In genomic region chr2:25567406-25567805, GRCh38 we compare ENCODE assay signal across 8 cellular contexts.
DNase-seq lines count a peak whose midpoint lies in the region; ATAC-seq and TF ChIP-seq lines count a peak whose summit lies in the region.

No MANE protein-coding gene starts in this region.

- no peaks in the 10 kb centered on the region for H3K9me2 ChIP-seq in Karpas-422 (replicated peaks; ENCODE audit: insufficient read depth, low read length)

- peak; percentile 36; the same call in 1 of the 2 replicates for ATAC-seq in WTC11
- no peak for ATAC-seq in gastrocnemius medialis
- no peak for ATAC-seq in HG03432 (IDR thresholded peaks at IDR 0.05; ENCODE audit: unreplicated experiment)

- no peak overlapping the region for H3K27ac Mint-ChIP-seq in WTC11

- no peak overlapping the region for H3K9ac ChIP-seq in Karpas-422 (ENCODE audit: low read length)

- H3K9me3 Mint-ChIP-seq in WTC11, result no peaks in the 10 kb centered on the region

- peak overlapping the region; percentile 34 for H3K4me2 ChIP-seq in Karpas-422 (ENCODE audit: low read depth, low read length, poor library complexity, severe bottlenecking)

- H4K20me1 ChIP-seq in Karpas-422 (ENCODE audit: insufficient read depth, low read depth, low read length), result no peaks in the 10 kb centered on the region

- no peaks in the 10 kb centered on the region for H3K36me3 ChIP-seq in Karpas-422 (ENCODE audit: insufficient read depth, low read length)
- H3K36me3 ChIP-seq in gastrocnemius medialis, result no peaks in the 10 kb centered on the region

- H2AFZ ChIP-seq in Karpas-422 (ENCODE audit: low read length), result no peak overlapping the region

- no peak overlapping the region for H3K4me3 Mint-ChIP-seq in WTC11

- TF ChIP-seq CTCF in 22Rv1 (IDR thresholded peaks at IDR 0.05), result peak; percentile 59
- no peak for TF ChIP-seq CTCF in WTC11 (IDR thresholded peaks at IDR 0.05)
- TF ChIP-seq CTCF in gastrocnemius medialis (IDR thresholded peaks at IDR 0.05 in 4 of 5, conservative IDR thresholded peaks at IDR 0.05 in 1 of 5), result peak in 1 of 5 experiments; percentile 15

- peak; percentile 59 for DNase-seq in ELR (ENCODE audit: low read depth)
- DNase-seq in Karpas-422, result peak; percentile 79
- no peak for DNase-seq in WTC11 (ENCODE audit: low spot score)
- peak; percentile 80 for DNase-seq in inferior parietal cortex (ENCODE audit: extremely low spot score)
- no peak for DNase-seq in gastrocnemius medialis
- DNase-seq in NCI-H1436 (lab: John Stamatoyannopoulos, UW), result no peak

- H3K9me3 ChIP-seq in Karpas-422 (ENCODE audit: low read length) (no peaks in the 10 kb centered on the region), gastrocnemius medialis (no peaks in the 10 kb centered on the region)

- H3K36me3 Mint-ChIP-seq in WTC11, result no peaks in the 10 kb centered on the region

- POLR2A ChIA-PET in WTC11 (lab: Charles Lee), result no interaction called here

- no peak for TF ChIP-seq POLR2A in gastrocnemius medialis (IDR thresholded peaks at IDR 0.05)

- no peaks in the 10 kb centered on the region for H3K27me3 Mint-ChIP-seq in WTC11 (ENCODE audit: low read depth)

- intact Hi-C loops in gastrocnemius medialis (cut with DNase I; ENCODE audit: low total_unique reads), result no loop called here

- H3K27ac ChIP-seq in 22Rv1 (no peak overlapping the region), Karpas-422 (ENCODE audit: low read length) (no peak overlapping the region), gastrocnemius medialis (no peak overlapping the region)

- no peaks in the 10 kb centered on the region for H3K4me1 Mint-ChIP-seq in WTC11

- in situ Hi-C loops in gastrocnemius medialis (cut with MboI; ENCODE audit: low sequenced_read_pairs in 4 of 4), result no loop called here

- H3K79me2 ChIP-seq in Karpas-422 (ENCODE audit: low read length), result no peaks in the 10 kb centered on the region

- H3K27me3 ChIP-seq in Karpas-422 (ENCODE audit: low read length), result no peaks in the 10 kb centered on the region
- no peaks in the 10 kb centered on the region for H3K27me3 ChIP-seq in gastrocnemius medialis

- H3K4me1 ChIP-seq in Karpas-422 (ENCODE audit: low read length), result peaks cover 47% of the 10 kb centered on the region
- no peaks in the 10 kb centered on the region for H3K4me1 ChIP-seq in gastrocnemius medialis

- CTCF ChIA-PET in WTC11 (lab: Charles Lee), result no interaction called here

- H3K4me3 ChIP-seq in Karpas-422 (ENCODE audit: low read length) (no peak overlapping the region), gastrocnemius medialis (no peak overlapping the region)

TF ChIP-seq in WTC11, 78 proteins besides CTCF, POLR2A, EP300 and RAD21:
- TF ChIP-seq SMAD4 (CRISPR knock-in tag; IDR thresholded peaks at IDR 0.05) (no peak), ZBTB43 (CRISPR knock-in tag; IDR thresholded peaks at IDR 0.05) (no peak), TEAD4 (CRISPR knock-in tag; IDR thresholded peaks at IDR 0.05) (no peak), STAT6 (CRISPR knock-in tag; conservative IDR thresholded peaks at IDR 0.05; ENCODE audit: low read depth) (no peak), TCF7 (CRISPR knock-in tag; IDR thresholded peaks at IDR 0.05; ENCODE audit: low read depth) (no peak), EMX1 (CRISPR knock-in tag; IDR thresholded peaks at IDR 0.05) (no peak), PRDM15 (CRISPR knock-in tag; IDR thresholded peaks at IDR 0.05) (no peak), PREB (CRISPR knock-in tag; IDR thresholded peaks at IDR 0.05; ENCODE audit: borderline replicate concordance) (no peak), GRHL2 (CRISPR knock-in tag; IDR thresholded peaks at IDR 0.05; ENCODE audit: insufficient replicate concordance, severe bottlenecking) (no peak), TEAD1 (CRISPR knock-in tag; IDR thresholded peaks at IDR 0.05) (no peak), ATF6 (CRISPR knock-in tag; IDR thresholded peaks at IDR 0.05) (no peak)

Comparison
In these comparisons a context has a peak if more than half of its experiments do, and no peak if none do; other contexts are left out.
1. DNase-seq: peak in ELR (single experiment), Karpas-422 (single experiment) and inferior parietal cortex (single experiment); none in WTC11 (single experiment), gastrocnemius medialis (0 of 2) and NCI-H1436 (single experiment).